ENCODE assay signal across 14 cellular contexts in genomic region chr15:22069267-22069666, GRCh38. TPM values are rescaled to one million over a fixed set of nuclear protein-coding genes. Genes with fewer than 3 reads are reported as not detected.
"Had no signal": no experiment of that assay in that cellular context is flagged by ENCODE, and none has a peak within 500 bp of the region (broad histone marks: within the 10 kb centered on the region; RNA-seq: fewer than 3 reads in every experiment).

No MANE protein-coding gene starts in this region.

RNA-seq across cellular contexts. Expression of gene OR4M2, which starts 11.1 kb away (rescaled TPM):
- total RNA-seq: activated B cell treated with CpG ODN at 0.5 μM for 24 hours; activated CD4-positive, alpha-beta memory T cell treated with anti-CD3 and anti-CD28 coated beads for 36 hours; activated CD4-positive, alpha-beta memory T cell treated with anti-CD3 and anti-CD28 coated beads, Interleukin-2, amount 10 ng/mL, durations not matched to agents 7 days and 5 days; activated CD4-positive, alpha-beta T cell treated with anti-CD3 and anti-CD28 coated beads for 36 hours; activated CD4-positive, alpha-beta T cell treated with anti-CD3 and anti-CD28 coated beads, Interleukin-2, amount 10 ng/mL, durations not matched to agents 24 days and 14 days; activated CD4-positive, alpha-beta T cell treated with anti-CD3 and anti-CD28 coated beads, Interleukin-2, amount 10 ng/mL, durations not matched to agents 7 days and 5 days; activated CD8-positive, alpha-beta memory T cell treated with anti-CD3 and anti-CD28 coated beads for 36 hours; activated CD8-positive, alpha-beta memory T cell treated with anti-CD3 and anti-CD28 coated beads, Interleukin-2, amount 10 ng/mL, durations not matched to agents 7 days and 5 days; activated CD8-positive, alpha-beta T cell treated with anti-CD3 and anti-CD28 coated beads for 36 hours; activated CD8-positive, alpha-beta T cell treated with anti-CD3 and anti-CD28 coated beads, Interleukin-2, amount 10 ng/mL, durations not matched to agents 7 days and 5 days; T-helper 1 cell treated with Interleukin-12 subunit alpha and Interleukin-12 subunit beta and Interleukin-4 antibody, amounts not matched to agents 30 ng/mL and 1 ng/mL, for 36 hours; T-helper 17 cell; T-helper 2 cell treated with Interferon-gamma antibody and Interleukin-4, amounts not matched to agents 100 ng/mL and 5 ng/mL, for 36 hours; WTC11 had no signal
